2 cellular contexts compared by ENCODE assay signal in the genomic region with DNA sequence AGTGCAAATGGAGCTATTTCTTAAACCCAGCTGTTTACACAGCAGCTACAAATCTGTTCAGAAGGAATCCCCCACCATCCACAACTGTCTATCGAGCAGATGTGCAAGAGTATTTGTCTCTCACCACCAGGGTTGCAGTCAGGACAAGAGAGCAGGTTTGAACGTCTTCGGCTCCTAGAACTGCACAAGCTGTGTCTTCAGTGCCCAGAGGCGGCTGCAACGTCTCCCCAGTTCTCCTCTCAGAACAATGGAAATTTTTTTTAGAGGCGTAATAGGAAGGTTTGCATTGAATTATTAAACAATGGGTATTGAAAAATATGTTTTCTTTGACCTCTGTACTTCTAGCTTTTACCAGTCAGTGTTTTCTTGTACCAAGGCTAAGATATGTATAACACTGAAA.
TF ChIP-seq lines count a peak whose summit lies in the region.

No MANE protein-coding gene starts in this region.

TF ChIP-seq in K562, 482 proteins besides CTCF, POLR2A, EP300 and RAD21 (continued from another document and continues in another):
- no peak for TF ChIP-seq ETV5 (CRISPR knock-in tag; IDR thresholded peaks at IDR 0.05; ENCODE audit: low read depth)
- no peak for TF ChIP-seq PML (IDR thresholded peaks at IDR 0.05; ENCODE audit: low read length)
- no peak for TF ChIP-seq TEAD4 (IDR thresholded peaks at IDR 0.05; ENCODE audit: low read length)
- no peak for TF ChIP-seq TEAD4 (CRISPR knock-in tag; IDR thresholded peaks at IDR 0.05; ENCODE audit: borderline replicate concordance)
- TF ChIP-seq, protein P1, sequence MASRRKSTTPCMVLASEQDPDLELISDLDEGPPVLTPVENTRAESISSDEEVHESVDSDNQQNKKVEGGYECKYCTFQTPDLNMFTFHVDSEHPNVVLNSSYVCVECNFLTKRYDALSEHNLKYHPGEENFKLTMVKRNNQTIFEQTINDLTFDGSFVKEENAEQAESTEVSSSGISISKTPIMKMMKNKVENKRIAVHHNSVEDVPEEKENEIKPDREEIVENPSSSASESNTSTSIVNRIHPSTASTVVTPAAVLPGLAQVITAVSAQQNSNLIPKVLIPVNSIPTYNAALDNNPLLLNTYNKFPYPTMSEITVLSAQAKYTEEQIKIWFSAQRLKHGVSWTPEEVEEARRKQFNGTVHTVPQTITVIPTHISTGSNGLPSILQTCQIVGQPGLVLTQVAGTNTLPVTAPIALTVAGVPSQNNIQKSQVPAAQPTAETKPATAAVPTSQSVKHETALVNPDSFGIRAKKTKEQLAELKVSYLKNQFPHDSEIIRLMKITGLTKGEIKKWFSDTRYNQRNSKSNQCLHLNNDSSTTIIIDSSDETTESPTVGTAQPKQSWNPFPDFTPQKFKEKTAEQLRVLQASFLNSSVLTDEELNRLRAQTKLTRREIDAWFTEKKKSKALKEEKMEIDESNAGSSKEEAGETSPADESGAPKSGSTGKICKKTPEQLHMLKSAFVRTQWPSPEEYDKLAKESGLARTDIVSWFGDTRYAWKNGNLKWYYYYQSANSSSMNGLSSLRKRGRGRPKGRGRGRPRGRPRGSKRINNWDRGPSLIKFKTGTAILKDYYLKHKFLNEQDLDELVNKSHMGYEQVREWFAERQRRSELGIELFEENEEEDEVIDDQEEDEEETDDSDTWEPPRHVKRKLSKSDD (conservative IDR thresholded peaks at IDR 0.05; ENCODE audit: low read length): no peak
- no peak for TF ChIP-seq ZNF239 (CRISPR knock-in tag; IDR thresholded peaks at IDR 0.05)
- TF ChIP-seq PHB2 (IDR thresholded peaks at IDR 0.05; ENCODE audit: low read depth): no peak
- TF ChIP-seq RFX5 (IDR thresholded peaks at IDR 0.05; ENCODE audit: low read depth, low read length): no peak
- no peak for TF ChIP-seq HDAC2 (IDR thresholded peaks at IDR 0.05)
- no peak for TF ChIP-seq RFX7 (CRISPR knock-in tag; IDR thresholded peaks at IDR 0.05)
- no peak for TF ChIP-seq NONO (IDR thresholded peaks at IDR 0.05; ENCODE audit: low read depth in 2 of 2, low read length in 1 of 2)
- no peak for TF ChIP-seq ATF7 (IDR thresholded peaks at IDR 0.05)
- no peak for TF ChIP-seq TRIM28 (IDR thresholded peaks at IDR 0.05)
- TF ChIP-seq, protein P2, sequence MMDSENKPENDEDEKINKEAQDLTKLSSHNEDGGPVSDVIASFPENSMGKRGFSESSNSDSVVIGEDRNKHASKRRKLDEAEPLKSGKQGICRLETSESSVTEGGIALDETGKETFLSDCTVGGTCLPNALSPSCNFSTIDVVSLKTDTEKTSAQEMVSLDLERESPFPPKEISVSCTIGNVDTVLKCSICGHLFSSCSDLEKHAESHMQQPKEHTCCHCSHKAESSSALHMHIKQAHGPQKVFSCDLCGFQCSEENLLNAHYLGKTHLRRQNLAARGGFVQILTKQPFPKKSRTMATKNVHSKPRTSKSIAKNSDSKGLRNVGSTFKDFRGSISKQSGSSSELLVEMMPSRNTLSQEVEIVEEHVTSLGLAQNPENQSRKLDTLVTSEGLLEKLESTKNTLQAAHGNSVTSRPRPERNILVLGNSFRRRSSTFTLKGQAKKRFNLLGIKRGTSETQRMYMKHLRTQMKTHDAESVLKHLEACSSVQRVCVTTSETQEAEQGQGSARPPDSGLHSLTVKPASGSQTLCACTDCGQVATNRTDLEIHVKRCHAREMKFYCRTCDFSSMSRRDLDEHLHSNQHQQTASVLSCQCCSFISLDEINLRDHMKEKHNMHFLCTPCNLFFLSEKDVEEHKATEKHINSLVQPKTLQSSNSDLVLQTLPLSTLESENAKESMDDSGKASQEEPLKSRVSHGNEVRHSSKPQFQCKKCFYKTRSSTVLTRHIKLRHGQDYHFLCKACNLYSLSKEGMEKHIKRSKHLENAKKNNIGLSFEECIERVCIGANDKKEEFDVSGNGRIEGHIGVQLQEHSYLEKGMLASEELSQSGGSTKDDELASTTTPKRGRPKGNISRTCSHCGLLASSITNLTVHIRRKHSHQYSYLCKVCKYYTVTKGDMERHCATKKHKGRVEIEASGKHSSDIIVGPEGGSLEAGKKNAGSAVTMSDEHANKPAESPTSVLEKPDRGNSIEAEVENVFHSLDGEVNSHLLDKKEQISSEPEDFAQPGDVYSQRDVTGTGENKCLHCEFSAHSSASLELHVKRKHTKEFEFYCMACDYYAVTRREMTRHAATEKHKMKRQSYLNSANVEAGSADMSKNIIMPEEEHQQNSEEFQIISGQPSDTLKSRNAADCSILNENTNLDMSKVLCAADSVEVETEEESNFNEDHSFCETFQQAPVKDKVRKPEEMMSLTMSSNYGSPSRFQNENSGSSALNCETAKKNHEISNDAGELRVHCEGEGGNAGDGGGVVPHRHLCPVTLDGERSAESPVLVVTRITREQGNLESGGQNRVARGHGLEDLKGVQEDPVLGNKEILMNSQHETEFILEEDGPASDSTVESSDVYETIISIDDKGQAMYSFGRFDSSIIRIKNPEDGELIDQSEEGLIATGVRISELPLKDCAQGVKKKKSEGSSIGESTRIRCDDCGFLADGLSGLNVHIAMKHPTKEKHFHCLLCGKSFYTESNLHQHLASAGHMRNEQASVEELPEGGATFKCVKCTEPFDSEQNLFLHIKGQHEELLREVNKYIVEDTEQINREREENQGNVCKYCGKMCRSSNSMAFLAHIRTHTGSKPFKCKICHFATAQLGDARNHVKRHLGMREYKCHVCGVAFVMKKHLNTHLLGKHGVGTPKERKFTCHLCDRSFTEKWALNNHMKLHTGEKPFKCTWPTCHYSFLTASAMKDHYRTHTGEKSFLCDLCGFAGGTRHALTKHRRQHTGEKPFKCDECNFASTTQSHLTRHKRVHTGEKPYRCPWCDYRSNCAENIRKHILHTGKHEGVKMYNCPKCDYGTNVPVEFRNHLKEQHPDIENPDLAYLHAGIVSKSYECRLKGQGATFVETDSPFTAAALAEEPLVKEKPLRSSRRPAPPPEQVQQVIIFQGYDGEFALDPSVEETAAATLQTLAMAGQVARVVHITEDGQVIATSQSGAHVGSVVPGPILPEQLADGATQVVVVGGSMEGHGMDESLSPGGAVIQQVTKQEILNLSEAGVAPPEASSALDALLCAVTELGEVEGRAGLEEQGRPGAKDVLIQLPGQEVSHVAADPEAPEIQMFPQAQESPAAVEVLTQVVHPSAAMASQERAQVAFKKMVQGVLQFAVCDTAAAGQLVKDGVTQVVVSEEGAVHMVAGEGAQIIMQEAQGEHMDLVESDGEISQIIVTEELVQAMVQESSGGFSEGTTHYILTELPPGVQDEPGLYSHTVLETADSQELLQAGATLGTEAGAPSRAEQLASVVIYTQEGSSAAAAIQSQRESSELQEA (IDR thresholded peaks at IDR 0.05; ENCODE audit: low read depth): no peak
- TF ChIP-seq, protein P3, sequence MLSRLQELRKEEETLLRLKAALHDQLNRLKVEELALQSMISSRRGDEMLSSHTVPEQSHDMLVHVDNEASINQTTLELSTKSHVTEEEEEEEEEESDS (CRISPR knock-in tag; IDR thresholded peaks at IDR 0.05): no peak
- TF ChIP-seq CAMTA2 (CRISPR knock-in tag; conservative IDR thresholded peaks at IDR 0.05): no peak
- TF ChIP-seq CTBP1 (IDR thresholded peaks at IDR 0.05; ENCODE audit: borderline replicate concordance): no peak

TF ChIP-seq in SK-N-SH treated with all-trans-retinoic acid at 6 μM for 48 hours, 23 proteins besides CTCF, POLR2A, EP300 and RAD21 (continued from another document):
- TF ChIP-seq, protein P4, sequence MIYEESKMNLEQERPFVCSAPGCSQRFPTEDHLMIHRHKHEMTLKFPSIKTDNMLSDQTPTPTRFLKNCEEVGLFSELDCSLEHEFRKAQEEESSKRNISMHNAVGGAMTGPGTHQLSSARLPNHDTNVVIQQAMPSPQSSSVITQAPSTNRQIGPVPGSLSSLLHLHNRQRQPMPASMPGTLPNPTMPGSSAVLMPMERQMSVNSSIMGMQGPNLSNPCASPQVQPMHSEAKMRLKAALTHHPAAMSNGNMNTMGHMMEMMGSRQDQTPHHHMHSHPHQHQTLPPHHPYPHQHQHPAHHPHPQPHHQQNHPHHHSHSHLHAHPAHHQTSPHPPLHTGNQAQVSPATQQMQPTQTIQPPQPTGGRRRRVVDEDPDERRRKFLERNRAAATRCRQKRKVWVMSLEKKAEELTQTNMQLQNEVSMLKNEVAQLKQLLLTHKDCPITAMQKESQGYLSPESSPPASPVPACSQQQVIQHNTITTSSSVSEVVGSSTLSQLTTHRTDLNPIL (CRISPR knock-in tag; IDR thresholded peaks at IDR 0.05; ENCODE audit: low read depth): no peak
- no peak for TF ChIP-seq BACH2 (CRISPR knock-in tag; IDR thresholded peaks at IDR 0.05; ENCODE audit: borderline replicate concordance)
- no peak for TF ChIP-seq PPARA (CRISPR knock-in tag; IDR thresholded peaks at IDR 0.05; ENCODE audit: borderline replicate concordance)
- TF ChIP-seq TOX (CRISPR knock-in tag; IDR thresholded peaks at IDR 0.05; ENCODE audit: borderline replicate concordance): no peak
- TF ChIP-seq ZNF8 (CRISPR knock-in tag; IDR thresholded peaks at IDR 0.05): no peak
- TF ChIP-seq ZNF565 (CRISPR knock-in tag; conservative IDR thresholded peaks at IDR 0.05; ENCODE audit: low read depth): no peak
